ENCODE assay signal across 8 cellular contexts in the genomic region with DNA sequence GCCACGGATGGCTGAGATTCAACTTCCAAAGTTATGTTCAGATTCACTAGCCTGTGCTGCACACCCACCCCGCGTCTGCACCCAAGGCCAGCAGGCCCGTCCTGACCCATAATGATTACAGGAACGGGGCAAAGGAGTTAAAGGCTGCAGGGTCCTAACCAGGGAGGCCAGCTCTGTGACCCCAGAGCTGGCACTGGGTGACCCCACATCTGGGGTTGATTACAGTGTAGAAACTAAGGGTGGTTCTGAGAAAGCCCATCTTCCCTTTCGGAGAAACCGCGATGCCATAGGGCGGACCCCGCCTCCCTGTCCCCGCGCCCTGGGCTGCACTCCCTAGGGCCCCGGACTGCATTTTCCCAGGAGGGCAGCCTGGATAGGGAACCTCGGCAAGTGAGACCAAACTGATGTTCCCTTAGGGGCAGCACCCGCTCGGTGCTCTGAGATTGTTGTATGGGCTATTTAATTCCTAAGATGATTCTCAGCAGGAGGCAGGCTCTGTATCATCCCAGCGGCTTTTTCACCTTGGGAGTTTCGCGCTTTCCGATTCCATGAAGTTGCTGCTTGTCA. TPM values are rescaled to one million over a fixed set of nuclear protein-coding genes. Genes with fewer than 3 reads are reported as not detected.
DNase-seq lines count a peak whose midpoint lies in the region; ATAC-seq and TF ChIP-seq lines count a peak whose summit lies in the region.

No MANE protein-coding gene starts in this region.

- H3K4me2 ChIP-seq in DOHH2 (ENCODE audit: low read length): peak overlapping the region; percentile 66
- peak overlapping the region; percentile 61 for H3K4me2 ChIP-seq in OCI-LY7 (ENCODE audit: low read length)

- peaks cover 3% of the 10 kb centered on the region for H3K4me1 Mint-ChIP-seq in progenitor cell of endocrine pancreas (ENCODE audit: low read depth)

- no peaks in the 10 kb centered on the region for H3K36me3 Mint-ChIP-seq in progenitor cell of endocrine pancreas (ENCODE audit: insufficient read depth)

- H3K4me1 ChIP-seq in DOHH2 (ENCODE audit: control insufficient read depth, low read length) (peaks cover 9% of the 10 kb centered on the region), OCI-LY7 (ENCODE audit: insufficient read depth, low read length, poor library complexity, severe bottlenecking) (peaks cover 11% of the 10 kb centered on the region)

- no peaks in the 10 kb centered on the region for H4K20me1 ChIP-seq in DOHH2 (ENCODE audit: control insufficient read depth, insufficient read depth, low read depth, low read length)
- no peaks in the 10 kb centered on the region for H4K20me1 ChIP-seq in OCI-LY7 (ENCODE audit: insufficient read depth, low read length)

- no TSS peak for BruUV-seq in OCI-LY7 (replicated peaks; lab: Mats Ljungman, UMichigan)

- H3K4me3 ChIP-seq in DOHH2 (ENCODE audit: low read length) (peak overlapping the region; percentile 65), OCI-LY7 (ENCODE audit: low read depth, low read length, poor library complexity, severe bottlenecking) (peak overlapping the region; percentile 62), epithelial cell of proximal tubule (ENCODE audit: low read depth, low read length) (peak overlapping the region; percentile 57)

- no peaks in the 10 kb centered on the region for H3K9me3 ChIP-seq in DOHH2 (ENCODE audit: control insufficient read depth, insufficient read depth, low read length)
- H3K9me3 ChIP-seq in OCI-LY7 (ENCODE audit: low read length): no peaks in the 10 kb centered on the region

- intact Hi-C loops in OCI-LY7 (cut with micrococcal nuclease; ENCODE audit: unreplicated experiment): no loop called here

- no peak for ATAC-seq in GM19397 (IDR thresholded peaks at IDR 0.05; ENCODE audit: unreplicated experiment)
- no peak for ATAC-seq in HG02884 (IDR thresholded peaks at IDR 0.05; ENCODE audit: unreplicated experiment)
- no peak for ATAC-seq in HG03439 (IDR thresholded peaks at IDR 0.05; ENCODE audit: unreplicated experiment)

- H3K9me2 ChIP-seq in DOHH2 (replicated peaks; ENCODE audit: control insufficient read depth, low read length) (no peaks in the 10 kb centered on the region), OCI-LY7 (ENCODE audit: insufficient read depth, low read length) (no peaks in the 10 kb centered on the region)

- H3K4me3 Mint-ChIP-seq in progenitor cell of endocrine pancreas (ENCODE audit: low read depth): peak overlapping the region; percentile 68

- peak overlapping the region; percentile 62 for H3K27ac Mint-ChIP-seq in progenitor cell of endocrine pancreas

- DNase-seq in OCI-LY7 (ENCODE audit: low spot score) (no peak), epithelial cell of proximal tubule (ENCODE audit: low read depth) (no peak), progenitor cell of endocrine pancreas (ENCODE audit: low spot score, unreplicated experiment) (no peak), SIG-M5 (lab: John Stamatoyannopoulos, UW) (no peak)

- H3F3A ChIP-seq in DOHH2 (ENCODE audit: control insufficient read depth, insufficient read depth): no peaks in the 10 kb centered on the region

- POLR2A ChIA-PET in OCI-LY7 (lab: Charles Lee): no interaction called here

- no peak for TF ChIP-seq CTCF in DOHH2 (IDR thresholded peaks at IDR 0.05; ENCODE audit: low read depth, low read length, poor library complexity, severe bottlenecking)
- TF ChIP-seq CTCF in OCI-LY7 (conservative IDR thresholded peaks at IDR 0.05; ENCODE audit: low read length): no peak
- TF ChIP-seq CTCF in epithelial cell of proximal tubule (conservative IDR thresholded peaks at IDR 0.05; ENCODE audit: low read depth, low read length): no peak
- no peak for TF ChIP-seq CTCF in progenitor cell of endocrine pancreas (IDR thresholded peaks at IDR 0.05; ENCODE audit: unreplicated experiment)

- 0 out of 2 replicates have a peak, but pooled peaks cover 11% of the 10 kb centered on the region for H3K27me3 ChIP-seq in DOHH2 (ENCODE audit: control insufficient read depth, low read length)

- no peaks in the 10 kb centered on the region for H3K36me3 ChIP-seq in DOHH2 (ENCODE audit: control insufficient read depth, low read length)
- no peaks in the 10 kb centered on the region for H3K36me3 ChIP-seq in OCI-LY7 (ENCODE audit: insufficient read depth, low read length)

- CTCF ChIA-PET in OCI-LY7 (lab: Charles Lee; ENCODE audit: unreplicated experiment): no interaction called here

- peaks cover 28% of the 10 kb centered on the region for H3K27me3 Mint-ChIP-seq in progenitor cell of endocrine pancreas

- H3K79me2 ChIP-seq in DOHH2 (ENCODE audit: control insufficient read depth, low read length) (no peaks in the 10 kb centered on the region), OCI-LY7 (ENCODE audit: insufficient read depth, low read depth, low read length) (no peaks in the 10 kb centered on the region)

- H3K27ac ChIP-seq in DOHH2 (ENCODE audit: low read depth, low read length) (no peak overlapping the region), OCI-LY7 (ENCODE audit: low read depth, low read length, poor library complexity, severe bottlenecking) (no peak overlapping the region)

- H3K9me3 Mint-ChIP-seq in progenitor cell of endocrine pancreas (ENCODE audit: low read depth): peaks cover 3% of the 10 kb centered on the region

- H2AFZ ChIP-seq in OCI-LY7 (ENCODE audit: low read length): peak overlapping the region; percentile 74; the same call in 1 of the 2 replicates

RNA-seq across cellular contexts. Expression of a gene that starts 2.2 kb away (rescaled TPM):
- not detected in 2 replicates for total RNA-seq in OCI-LY7 (2014; rRNA removed; shearing (Covaris generic))
- total RNA-seq in OCI-LY7 (2022) (not detected in 2 replicates), epithelial cell of proximal tubule (not detected in 2 replicates), progenitor cell of endocrine pancreas (0.46 and 1.2 TPM in 2 replicates)

RNA-seq across cellular contexts. Expression of a gene that starts 28.6 kb away (rescaled TPM):
- not detected in 2 replicates for total RNA-seq in OCI-LY7 (2014; rRNA removed; shearing (Covaris generic))
- total RNA-seq in OCI-LY7 (2022): not detected in 2 replicates
- total RNA-seq in epithelial cell of proximal tubule: not detected in 2 replicates
- 6.4 and 7.0 TPM in 2 replicates for total RNA-seq in progenitor cell of endocrine pancreas
